8 cellular contexts compared by ENCODE assay signal in the genomic region with DNA sequence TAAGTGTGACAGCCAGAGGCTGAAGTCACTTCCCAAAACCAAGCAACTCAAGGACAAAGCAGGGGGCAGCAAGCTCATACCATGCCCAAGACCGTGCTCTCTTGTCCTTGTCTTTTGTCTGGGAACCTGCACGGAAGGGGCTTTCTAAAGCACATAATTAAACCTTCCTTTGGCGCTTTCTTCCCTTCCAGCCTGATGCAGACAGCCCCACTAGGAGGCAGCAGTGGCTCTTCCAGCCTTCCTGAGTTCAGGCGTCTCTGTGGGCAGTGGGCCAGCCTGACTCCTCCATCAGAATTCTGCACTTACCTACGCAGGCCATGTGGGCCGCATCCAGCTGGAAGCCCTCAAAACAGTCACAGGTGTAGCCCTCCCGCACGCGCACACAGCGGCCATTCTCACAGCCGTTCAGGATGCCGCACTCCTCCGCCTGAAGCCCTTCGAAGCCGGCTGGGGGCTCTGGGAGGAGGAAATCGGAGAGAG. TPM values are rescaled to one million over a fixed set of nuclear protein-coding genes. Genes with fewer than 3 reads are reported as not detected.
DNase-seq lines count a peak whose midpoint lies in the region; ATAC-seq and TF ChIP-seq lines count a peak whose summit lies in the region.

No MANE protein-coding gene starts in this region.

- H3K9me3 ChIP-seq in upper lobe of right lung, result no peaks in the 10 kb centered on the region

- no peaks in the 10 kb centered on the region for H3K27me3 ChIP-seq in upper lobe of right lung

- DNase-seq in GM12864 (ENCODE audit: low read depth) (no peak), NCI-H2227 (lab: John Stamatoyannopoulos, UW; ENCODE audit: unreplicated experiment) (peak; percentile 83), cerebellar cortex (ENCODE audit: low spot score) (peak; percentile 86), left lobe of liver (ENCODE audit: low spot score) (no peak), upper lobe of right lung (peak; percentile 87), HK-2 (ENCODE audit: unreplicated experiment) (no peak)

- intact Hi-C loops in upper lobe of right lung (cut with DNase I), result loop anchor here (10.0 kb wide), 1 partner anchor 104 kb away; no protein-coding TSS in a partner anchor

- ATAC-seq in left lobe of liver (peak; percentile 63), upper lobe of right lung (peak; percentile 77), HG02623 (IDR thresholded peaks at IDR 0.05; ENCODE audit: unreplicated experiment) (no peak), HG03457 (IDR thresholded peaks at IDR 0.05; ENCODE audit: unreplicated experiment) (no peak)

- no peak overlapping the region for H3K27ac ChIP-seq in upper lobe of right lung

- H3K36me3 ChIP-seq in upper lobe of right lung, result peaks cover 2% of the 10 kb centered on the region

- H3K4me3 ChIP-seq in GM12864 (ENCODE audit: low read depth, low read length) (no peak overlapping the region), upper lobe of right lung (no peak overlapping the region)

- TF ChIP-seq CTCF in GM12864 (IDR thresholded peaks at IDR 0.05; ENCODE audit: low read depth, low read length, missing control alignments) (peak; percentile 33), upper lobe of right lung (IDR thresholded peaks at IDR 0.05) (peak; percentile 67)

- H3K4me1 ChIP-seq in upper lobe of right lung, result no peaks in the 10 kb centered on the region

RNA-seq across cellular contexts. Expression of a gene that starts 7.6 kb away (rescaled TPM):
- total RNA-seq in left lobe of liver (10.0 TPM), upper lobe of right lung (21.4 TPM)

RNA-seq across cellular contexts. Expression of a gene that starts 8.1 kb away (rescaled TPM):
- total RNA-seq in left lobe of liver (35.4 TPM), upper lobe of right lung (849 TPM)

Comparison
In these comparisons a context has a peak if more than half of its experiments do, and no peak if none do; other contexts are left out.
1. DNase-seq: peak in NCI-H2227 (single experiment), cerebellar cortex (single experiment) and upper lobe of right lung (single experiment); none in GM12864 (single experiment), left lobe of liver (single experiment) and HK-2 (single experiment).
2. ATAC-seq: peak in left lobe of liver (single experiment) and upper lobe of right lung (single experiment); none in HG02623 (single experiment) and HG03457 (single experiment).
3. RNA of a gene that starts 8.1 kb away (total RNA-seq): 849 TPM in upper lobe of right lung (single experiment); 35.4 TPM in left lobe of liver (single experiment); every median in the first group is over 10 times any median in the second.